In the genomic region with DNA sequence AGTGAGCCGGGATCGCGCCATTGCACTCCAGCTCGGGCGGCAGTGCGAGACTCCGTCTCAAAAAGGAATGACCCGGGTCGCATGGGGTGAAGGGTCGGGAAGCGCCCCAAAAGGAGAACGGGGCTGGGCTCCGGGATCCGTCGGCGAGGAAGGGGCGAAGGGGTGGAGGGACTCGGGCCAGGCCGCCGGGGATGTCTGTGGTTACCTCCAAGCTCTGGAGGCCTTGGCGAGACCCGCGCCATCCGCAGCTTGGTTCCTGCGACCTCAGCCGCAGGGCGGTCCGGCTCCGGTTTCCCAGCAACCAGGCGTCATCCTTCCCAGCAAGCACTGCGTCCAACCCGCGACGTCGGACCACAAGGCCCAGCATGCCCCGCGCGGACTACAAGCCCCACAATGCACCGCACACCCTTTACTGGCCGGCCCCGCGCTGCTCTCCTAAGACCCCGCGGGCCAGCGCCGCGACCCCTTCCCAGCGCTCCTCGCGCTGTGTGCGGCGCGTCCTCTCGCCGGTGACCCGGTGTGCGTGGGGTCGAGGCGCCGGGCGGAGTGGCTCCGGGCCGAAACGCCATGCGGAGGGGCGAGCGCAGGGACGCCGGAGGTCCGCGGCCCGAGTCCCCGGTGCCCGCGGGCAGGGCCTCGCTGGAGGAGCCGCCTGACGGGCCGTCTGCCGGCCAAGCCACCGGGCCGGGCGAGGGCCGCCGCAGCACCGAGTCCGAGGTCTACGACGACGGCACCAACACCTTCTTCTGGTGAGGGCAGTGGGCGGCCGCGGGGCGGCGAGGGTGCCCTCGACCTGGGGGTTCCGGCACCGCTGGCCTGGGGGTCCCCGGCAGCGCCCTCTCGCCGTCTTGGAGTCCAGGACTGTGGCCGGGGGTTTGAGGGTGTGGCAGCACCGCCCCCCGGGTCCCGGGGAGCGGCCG, we compare ENCODE assay signal across 8 cellular contexts. TPM values are rescaled to one million over a fixed set of nuclear protein-coding genes. Genes with fewer than 3 reads are reported as not detected.
DNase-seq lines count a peak whose midpoint lies in the region; ATAC-seq, FAIRE-seq and TF ChIP-seq lines count a peak whose summit lies in the region.

Gene PTDSS2, plus strand, starts transcription at position 391 of the 920 bp plus-strand sequence. Its CDS starts 177 bp downstream, at position 568.

- H3K9me3 ChIP-seq in pancreas (no peaks in the 10 kb centered on the region), tibial artery (no peaks in the 10 kb centered on the region)

- POLR2A ChIA-PET in GM10248 (lab: Yijun Ruan, JAX) = interaction anchor here (0.6 to 0.9 kb wide), 2 partner anchors 43 to 109 kb away, joined by 3 to 4 read pairs; no protein-coding TSS in a partner anchor

- H3K4me3 ChIP-seq in pancreas = peak within 1 kb of the TSS; percentile 98 to 99 (median 99)
- H3K4me3 ChIP-seq in tibial artery = peak within 1 kb of the TSS; percentile 79 to 91

- H3K9me3 Mint-ChIP-seq in activated naive CD8-positive, alpha-beta T cell (ENCODE audit: low read depth) = no peaks in the 10 kb centered on the region

- intact Hi-C loops in Right ventricle myocardium inferior (cut with DNase I) = loop anchor here (2.0 to 5.0 kb wide), 4 partner anchors 35 to 143 kb away; partner anchors contain the start of genes IFITM2, RNH1 and SIGIRR
- intact Hi-C loops in pancreas (cut with DNase I) = no loop called here
- intact Hi-C loops in tibial artery (cut with DNase I; ENCODE audit: low total_unique reads) = loop anchor here (5.0 kb wide), 2 partner anchors 52 to 243 kb away; partner anchors contain the start of genes BET1L and RIC8A

- TF ChIP-seq CTCF in GM10248 (IDR thresholded peaks at IDR 0.05; ENCODE audit: control extremely low read depth, extremely low read depth, low read depth, missing control alignments) = peak; percentile 0
- no peak for TF ChIP-seq CTCF in pancreas (IDR thresholded peaks at IDR 0.05)
- TF ChIP-seq CTCF in tibial artery (IDR thresholded peaks at IDR 0.05) = peak in 1 of 2 experiments; percentile 11

- H3K27me3 Mint-ChIP-seq in activated naive CD8-positive, alpha-beta T cell = no peaks in the 10 kb centered on the region

- no peak for FAIRE-seq in pancreas (lab: Jason Lieb, UNC)

- H3K36me3 ChIP-seq in pancreas (no peaks in the 10 kb centered on the region), tibial artery (peaks cover 0 to 32% (median 12%) of the 10 kb centered on the region in 3 donors)

- H3K4me1 ChIP-seq in pancreas (peaks cover 3 to 18% (median 7%) of the 10 kb centered on the region in 3 donors), tibial artery (peaks cover 0 to 35% (median 29%) of the 10 kb centered on the region in 4 donors)

- peak within 1 kb of the TSS; percentile 99 for H3K4me3 Mint-ChIP-seq in activated naive CD8-positive, alpha-beta T cell

- H3K27ac ChIP-seq in pancreas = peak within 1 kb of the TSS; percentile 48 to 82 (median 69)
- peak within 1 kb of the TSS; percentile 83 to 84 for H3K27ac ChIP-seq in tibial artery

- H3K27ac Mint-ChIP-seq in activated naive CD8-positive, alpha-beta T cell = peak within 1 kb of the TSS; percentile 95

- peak; percentile 69 for ATAC-seq in HG02623 (IDR thresholded peaks at IDR 0.05; ENCODE audit: unreplicated experiment)
- peak; percentile 93 for ATAC-seq in Right ventricle myocardium inferior
- peak; percentile 86 to 89 (median 88) for ATAC-seq in pancreas

- peaks cover 25% of the 10 kb centered on the region for H3K4me1 Mint-ChIP-seq in activated naive CD8-positive, alpha-beta T cell (ENCODE audit: low read depth)

- H3K27me3 ChIP-seq in pancreas (no peaks in the 10 kb centered on the region), tibial artery (peaks cover 0 to 7% of the 10 kb centered on the region in 2 donors)

- CTCF ChIA-PET in GM10248 (lab: Yijun Ruan, JAX) = interaction anchor here (0.7 to 3.1 kb wide), 8 partner anchors 10 to 280 kb away, joined by 3 to 18 read pairs (median 6); partner anchors contain the start of gene RNH1

- WGBS in pancreas, 2 donors = 0 to 1% methylated on average over 67 to 108 of the region's 108 CpGs

- H3K36me3 Mint-ChIP-seq in activated naive CD8-positive, alpha-beta T cell = no peaks in the 10 kb centered on the region

- peak; percentile 95 for DNase-seq in GM10248 (ENCODE audit: extremely low spot score)
- DNase-seq in NCI-H1105 (lab: John Stamatoyannopoulos, UW) = peak; percentile 95
- peak; percentile 94 for DNase-seq in SKM-1 treated with dmso at 0.1 percent for 144 hours (lab: John Stamatoyannopoulos, UW; ENCODE audit: unreplicated experiment)
- DNase-seq in Right ventricle myocardium inferior (ENCODE audit: missing footprints) = peak; percentile 98
- peak; percentile 93 to 98 (median 95) for DNase-seq in pancreas
- DNase-seq in tibial artery = peak; percentile 97

RNA-seq across cellular contexts. Expression of gene PTDSS2, which starts in this region (rescaled TPM):
- total RNA-seq in Right ventricle myocardium inferior (27.8 TPM), pancreas (10 to 100 TPM; 11.3 to 17.4 (median 15.2) TPM)
- 10 to 100 TPM; 24.7 to 44.7 TPM for polyA plus RNA-seq in pancreas

Comparison
In these comparisons a context has a peak if more than half of its experiments do, and no peak if none do; other contexts are left out.
1. Peak in every context shown above with its lines: DNase-seq, ATAC-seq, H3K4me3 ChIP-seq and H3K27ac ChIP-seq.
2. intact Hi-C loops: an anchor here in Right ventricle myocardium inferior (2.0 to 5.0 kb wide) and tibial artery (5.0 kb wide); none called in pancreas.